In the genomic region with DNA sequence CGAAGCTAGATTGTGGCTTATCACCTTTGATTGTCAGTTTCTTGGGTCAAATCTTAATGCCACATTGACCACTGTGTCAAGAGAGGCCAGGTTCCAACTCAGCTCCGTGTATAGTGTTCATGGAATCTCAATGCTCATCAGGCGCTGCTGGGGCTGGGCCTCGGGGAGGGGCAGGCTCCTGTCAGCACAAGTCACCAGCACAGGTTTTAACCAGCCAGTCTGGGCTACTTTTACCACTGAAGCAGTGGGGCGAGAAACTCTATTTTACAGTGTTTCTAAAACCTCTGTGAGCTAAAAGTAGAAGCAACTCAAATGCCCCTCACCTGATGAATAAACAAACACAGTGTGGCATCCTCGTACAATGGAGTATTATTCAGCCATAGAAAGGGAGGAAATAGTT, we compare ENCODE assay signal across 17 cellular contexts.
"Had no signal": no experiment of that assay in that cellular context is flagged by ENCODE, and none has a peak within 500 bp of the region (broad histone marks: within the 10 kb centered on the region; RNA-seq: fewer than 3 reads in every experiment).

No MANE protein-coding gene starts in this region.

- H3K36me3 Mint-ChIP-seq: activated naive CD8-positive, alpha-beta T cell; naive thymus-derived CD8-positive, alpha-beta T cell had no signal

- H3K4me3 ChIP-seq: body of pancreas, coronary artery, heart right ventricle, lung, mucosa of descending colon, right atrium auricular region, transverse colon had no signal

- H3K9me3 Mint-ChIP-seq: central memory CD8-positive, alpha-beta T cell; naive thymus-derived CD8-positive, alpha-beta T cell had no signal

- H3K27ac ChIP-seq: body of pancreas, heart right ventricle, right atrium auricular region, transverse colon had no signal

- H3K4me1 ChIP-seq: body of pancreas, right atrium auricular region, transverse colon had no signal

- H3K9me3 ChIP-seq: body of pancreas, heart right ventricle, mucosa of descending colon, right atrium auricular region, transverse colon had no signal

- H3K27ac Mint-ChIP-seq: activated naive CD8-positive, alpha-beta T cell; progenitor cell of endocrine pancreas had no signal

- H3K4me1 Mint-ChIP-seq: central memory CD8-positive, alpha-beta T cell had no signal

- H3K4me3 Mint-ChIP-seq: activated naive CD8-positive, alpha-beta T cell; central memory CD8-positive, alpha-beta T cell; naive thymus-derived CD8-positive, alpha-beta T cell had no signal

- DNase-seq: activated CD4-positive, alpha-beta T cell treated with anti-CD3 and anti-CD28 coated beads, Interleukin-2, amount 50 U/mL, for 1 hour; activated gamma-delta T cell treated with Interleukin-2 at 50 U/mL for 16 hours; amniotic stem cell; heart right ventricle; left cardiac atrium; mucosa of descending colon; naive thymus-derived CD8-positive, alpha-beta T cell; stimulated activated naive CD8-positive, alpha-beta T cell treated with anti-CD3 and anti-CD28 coated beads, Interleukin-15, Interleukin-2, amounts not matched to agents 100 U/mL and 50 U/mL, for 24 hours; T-helper 2 cell; transverse colon had no signal

- H3K27me3 ChIP-seq: body of pancreas, heart right ventricle, right atrium auricular region, transverse colon had no signal

- H3K36me3 ChIP-seq: heart right ventricle, right atrium auricular region, transverse colon had no signal

- H3K27me3 Mint-ChIP-seq: activated naive CD8-positive, alpha-beta T cell; central memory CD8-positive, alpha-beta T cell; naive thymus-derived CD8-positive, alpha-beta T cell; progenitor cell of endocrine pancreas had no signal

- ATAC-seq: body of pancreas; heart right ventricle; left cardiac atrium; mucosa of descending colon; naive thymus-derived CD8-positive, alpha-beta T cell; stimulated activated naive CD8-positive, alpha-beta T cell treated with anti-CD3 and anti-CD28 coated beads, Interleukin-15, Interleukin-2, amounts not matched to agents 100 U/mL and 50 U/mL, for 24 hours had no signal
